8 cellular contexts compared by ENCODE assay signal in genomic region chr22:43002198-43002577, GRCh38. TPM values are rescaled to one million over a fixed set of nuclear protein-coding genes. Genes with fewer than 3 reads are reported as not detected.
DNase-seq lines count a peak whose midpoint lies in the region; ATAC-seq and TF ChIP-seq lines count a peak whose summit lies in the region.

No MANE protein-coding gene starts in this region.

- peaks cover 13% of the 10 kb centered on the region for H3K36me3 Mint-ChIP-seq in Calu3 (ENCODE audit: insufficient read depth, unreplicated experiment)
- H3K36me3 Mint-ChIP-seq in neural progenitor cell: peaks cover 19% of the 10 kb centered on the region

- H3K27ac ChIP-seq in coronary artery (peak overlapping the region; percentile 66 to 71), neural progenitor cell (no peak overlapping the region), colonic mucosa (no peak overlapping the region)

- CTCF ChIA-PET in Calu3 (lab: Charles Lee): interaction anchor here (0.9 to 1.8 kb wide), 2 partner anchors 12 to 55 kb away, joined by 4 to 5 read pairs; partner anchors contain the start of gene PACSIN2

- ATAC-seq in GM21423 (IDR thresholded peaks at IDR 0.05; ENCODE audit: unreplicated experiment): no peak

- H3K4me3 Mint-ChIP-seq in Calu3 (ENCODE audit: low read depth, unreplicated experiment) (no peak overlapping the region), neural progenitor cell (no peak overlapping the region)

- no peaks in the 10 kb centered on the region for H3K36me3 ChIP-seq in NT2/D1 (ENCODE audit: insufficient read depth, insufficient read length, low read length)
- no peaks in the 10 kb centered on the region for H3K36me3 ChIP-seq in neural progenitor cell
- no peaks in the 10 kb centered on the region for H3K36me3 ChIP-seq in colonic mucosa

- peaks cover 59% of the 10 kb centered on the region for H4K20me1 ChIP-seq in neural progenitor cell (ENCODE audit: low read depth)

- H3K4me2 ChIP-seq in neural progenitor cell: peak overlapping the region; percentile 2

- no peak overlapping the region for H3K9ac ChIP-seq in NT2/D1 (ENCODE audit: insufficient read length, low read depth)
- H3K9ac ChIP-seq in neural progenitor cell: no peak overlapping the region
- peak overlapping the region in 1 of 2 donors; percentile 52 for H3K9ac ChIP-seq in colonic mucosa (ENCODE audit: low read depth in 2 of 2, low read length in 2 of 2)

- no peak overlapping the region for H3K4me3 ChIP-seq in NT2/D1 (ENCODE audit: insufficient read length, low read depth)
- peak overlapping the region; percentile 20 for H3K4me3 ChIP-seq in coronary artery
- H3K4me3 ChIP-seq in neural progenitor cell: no peak overlapping the region
- no peak overlapping the region for H3K4me3 ChIP-seq in colonic mucosa

- intact Hi-C loops in Calu3 (cut with micrococcal nuclease; ENCODE audit: unreplicated experiment): no loop called here
- intact Hi-C loops in colonic mucosa (cut with DNase I): no loop called here

- no TSS peak for BruUV-seq in Calu3 (replicated peaks; lab: Mats Ljungman, UMichigan)

- H3K9me3 ChIP-seq in NT2/D1 (ENCODE audit: insufficient read depth, low read length) (peaks cover 6% of the 10 kb centered on the region; the same call in 1 of the 2 replicates), neural progenitor cell (ENCODE audit: low read depth) (no peaks in the 10 kb centered on the region), colonic mucosa (no peaks in the 10 kb centered on the region)

- peak overlapping the region; percentile 67 for H3K27ac Mint-ChIP-seq in Calu3 (ENCODE audit: unreplicated experiment)
- H3K27ac Mint-ChIP-seq in neural progenitor cell: no peak overlapping the region

- H3K9me3 Mint-ChIP-seq in Calu3 (ENCODE audit: low read depth, unreplicated experiment) (no peaks in the 10 kb centered on the region), neural progenitor cell (peaks cover 22% of the 10 kb centered on the region)

- H3K4me1 Mint-ChIP-seq in Calu3 (ENCODE audit: low read depth, unreplicated experiment): peaks cover 97% of the 10 kb centered on the region
- H3K4me1 Mint-ChIP-seq in neural progenitor cell: peaks cover 44% of the 10 kb centered on the region

- DNase-seq in Calu3: no peak
- peak; percentile 43 for DNase-seq in NT2/D1 (ENCODE audit: low read depth, low spot score)
- DNase-seq in coronary artery (ENCODE audit: low spot score): no peak
- DNase-seq in neural progenitor cell (ENCODE audit: low spot score): no peak
- DNase-seq in stimulated activated CD4-positive, alpha-beta T cell treated with anti-CD3 and anti-CD28 coated beads, Interleukin-2, amount 100 ng/mL, for 48 hours: no peak
- no peak for DNase-seq in colonic mucosa
- no peak for DNase-seq in activated naive CD4-positive, alpha-beta T cell treated with Interleukin-2 at 50 U/mL for 16 hours

- no peaks in the 10 kb centered on the region for H3K27me3 Mint-ChIP-seq in Calu3 (ENCODE audit: unreplicated experiment)
- H3K27me3 Mint-ChIP-seq in neural progenitor cell (ENCODE audit: insufficient read depth, low read depth): peaks cover 2% of the 10 kb centered on the region

- peaks cover 99% of the 10 kb centered on the region for H3K79me2 ChIP-seq in neural progenitor cell (ENCODE audit: low read depth)

- H3F3A ChIP-seq in neural progenitor cell (ENCODE audit: low read depth): peaks cover 4% of the 10 kb centered on the region

- no peaks in the 10 kb centered on the region for H3K27me3 ChIP-seq in NT2/D1 (ENCODE audit: insufficient read depth, insufficient read length)
- no peaks in the 10 kb centered on the region for H3K27me3 ChIP-seq in neural progenitor cell
- no peaks in the 10 kb centered on the region for H3K27me3 ChIP-seq in colonic mucosa

- TF ChIP-seq CTCF in Calu3 (IDR thresholded peaks at IDR 0.05; ENCODE audit: unreplicated experiment) (no peak), coronary artery (IDR thresholded peaks at IDR 0.05) (no peak), neural progenitor cell (IDR thresholded peaks at IDR 0.05) (no peak), colonic mucosa (IDR thresholded peaks at IDR 0.05) (no peak)

- no peak overlapping the region for H2AFZ ChIP-seq in neural progenitor cell (replicated peaks)

- peaks cover 12% of the 10 kb centered on the region for H3K4me1 ChIP-seq in NT2/D1 (ENCODE audit: insufficient read depth, insufficient read length)
- peaks cover 22% of the 10 kb centered on the region for H3K4me1 ChIP-seq in neural progenitor cell
- peaks cover 34% of the 10 kb centered on the region for H3K4me1 ChIP-seq in colonic mucosa

RNA-seq across cellular contexts. Expression of gene PACSIN2, which starts 12.8 kb away (rescaled TPM):
- total RNA-seq in Calu3 (2022) (224 and 230 TPM in 2 replicates), neural progenitor cell (ENCODE audit: low replicate concordance) (38.1 and 48.7 TPM in 2 replicates), colonic mucosa (100 to 1,000 TPM; 143 to 160 TPM)

Comparison
In these comparisons a context has a peak if more than half of its experiments do, and no peak if none do; other contexts are left out.
1. H3K27ac ChIP-seq: peak in coronary artery (2 of 2); none in neural progenitor cell (single experiment) and colonic mucosa (single experiment).